8 cellular contexts compared by ENCODE assay signal in genomic region chr14:68979021-68979721, GRCh38. TPM values are rescaled to one million over a fixed set of nuclear protein-coding genes. Genes with fewer than 3 reads are reported as not detected.
DNase-seq lines count a peak whose midpoint lies in the region; ATAC-seq and TF ChIP-seq lines count a peak whose summit lies in the region.

Gene ACTN1 (minus strand): TSS chr14:68979302. CDS start chr14:68979056, 246 bp downstream.

- no TSS peak for BruUV-seq in OCI-LY7 (replicated peaks; lab: Mats Ljungman, UMichigan)

- H3K4me2 ChIP-seq in OCI-LY7 (ENCODE audit: low read length): no peak within 1 kb of the TSS

- TF ChIP-seq CTCF in activated CD8-positive, alpha-beta T cell treated with anti-CD3 and anti-CD28 coated beads for 36 hours (IDR thresholded peaks at IDR 0.05): no peak
- TF ChIP-seq CTCF in dorsolateral prefrontal cortex (IDR thresholded peaks at IDR 0.05 in 54 of 56, conservative IDR thresholded peaks at IDR 0.05 in 2 of 56; ENCODE audit: low read depth in 1 of 56, partially characterized antibody in 56 of 56) (peak in 3 of 56 donors; percentile 5 to 26 (median 8)), left lung (IDR thresholded peaks at IDR 0.05) (peak in 1 of 2 donors; percentile 14), OCI-LY7 (conservative IDR thresholded peaks at IDR 0.05; ENCODE audit: low read length) (no peak)

- peaks cover 0 to 17% (median 0%) of the 10 kb centered on the region in 45 donors for H3K27me3 ChIP-seq in dorsolateral prefrontal cortex
- no peaks in the 10 kb centered on the region for H3K27me3 ChIP-seq in left lung

- peaks cover 53% of the 10 kb centered on the region for H3K4me1 Mint-ChIP-seq in activated CD8-positive, alpha-beta T cell treated with anti-CD3 and anti-CD28 coated beads for 36 hours (ENCODE audit: low read depth)

- H3K27me3 Mint-ChIP-seq in activated CD8-positive, alpha-beta T cell treated with anti-CD3 and anti-CD28 coated beads for 36 hours: no peaks in the 10 kb centered on the region

- no peaks in the 10 kb centered on the region for H4K20me1 ChIP-seq in OCI-LY7 (ENCODE audit: insufficient read depth, low read length)

- CTCF ChIA-PET in activated CD8-positive, alpha-beta T cell treated with anti-CD3 and anti-CD28 coated beads for 36 hours (lab: Charles Lee): interaction anchor here (0.9 to 2.0 kb wide), 7 partner anchors 10 to 150 kb away, joined by 3 to 15 read pairs (median 4); no protein-coding TSS in a partner anchor
- CTCF ChIA-PET in OCI-LY7 (lab: Charles Lee; ENCODE audit: unreplicated experiment): no interaction called here

- POLR2A ChIA-PET in activated CD8-positive, alpha-beta T cell treated with anti-CD3 and anti-CD28 coated beads for 36 hours (lab: Charles Lee): interaction anchor here (1.5 kb wide), 1 partner anchor 12 kb away, joined by 5 read pairs; no protein-coding TSS in a partner anchor
- POLR2A ChIA-PET in OCI-LY7 (lab: Charles Lee): no interaction called here

- no peak within 1 kb of the TSS for H2AFZ ChIP-seq in OCI-LY7 (ENCODE audit: low read length)

- H3K4me1 ChIP-seq in left lung (peaks cover 15 to 55% of the 10 kb centered on the region in 2 donors), OCI-LY7 (ENCODE audit: insufficient read depth, low read length, poor library complexity, severe bottlenecking) (no peaks in the 10 kb centered on the region)

- H3K9me3 Mint-ChIP-seq in activated CD8-positive, alpha-beta T cell treated with anti-CD3 and anti-CD28 coated beads for 36 hours: peaks cover 6% of the 10 kb centered on the region

- peak within 1 kb of the TSS; percentile 83 for H3K4me3 Mint-ChIP-seq in activated CD8-positive, alpha-beta T cell treated with anti-CD3 and anti-CD28 coated beads for 36 hours

- H3K9me3 ChIP-seq in left lung (no peaks in the 10 kb centered on the region), OCI-LY7 (ENCODE audit: low read length) (no peaks in the 10 kb centered on the region)

- H3K79me2 ChIP-seq in OCI-LY7 (ENCODE audit: insufficient read depth, low read depth, low read length): no peaks in the 10 kb centered on the region

- peak within 1 kb of the TSS; percentile 96 for H3K27ac Mint-ChIP-seq in activated CD8-positive, alpha-beta T cell treated with anti-CD3 and anti-CD28 coated beads for 36 hours

- H3K9me2 ChIP-seq in OCI-LY7 (ENCODE audit: insufficient read depth, low read length): no peaks in the 10 kb centered on the region

- H3K36me3 ChIP-seq in left lung: peaks cover 0 to 7% of the 10 kb centered on the region in 2 donors
- no peaks in the 10 kb centered on the region for H3K36me3 ChIP-seq in OCI-LY7 (ENCODE audit: insufficient read depth, low read length)

- H3K36me3 Mint-ChIP-seq in activated CD8-positive, alpha-beta T cell treated with anti-CD3 and anti-CD28 coated beads for 36 hours (ENCODE audit: low read depth): peaks cover 34% of the 10 kb centered on the region

- DNase-seq in DMS 273 treated with DMSO at 0.1 percent for 48 hours (lab: John Stamatoyannopoulos, UW) (peak; percentile 91), NCI-H774 (lab: John Stamatoyannopoulos, UW) (peak; percentile 83), dorsolateral prefrontal cortex (peak; percentile 53 to 92 (median 86)), left lung (peak; percentile 96 to 97), OCI-LY7 (ENCODE audit: low spot score) (no peak)
- DNase-seq in activated CD8-positive, alpha-beta T cell treated with anti-CD3 and anti-CD28 coated beads for 36 hours: peak; percentile 87
- peak; percentile 71 to 84 for DNase-seq in stimulated activated CD4-positive, alpha-beta T cell treated with anti-CD3 and anti-CD28 coated beads, Interleukin-2, amount 100 ng/mL, for 24 hours

- H3K27ac ChIP-seq in dorsolateral prefrontal cortex (peak within 1 kb of the TSS in 58 of 59 donors; percentile 33 to 96 (median 86)), left lung (peak within 1 kb of the TSS; percentile 95 to 96), OCI-LY7 (ENCODE audit: low read depth, low read length, poor library complexity, severe bottlenecking) (no peak within 1 kb of the TSS)

- intact Hi-C loops in activated CD8-positive, alpha-beta T cell treated with anti-CD3 and anti-CD28 coated beads for 36 hours (cut with micrococcal nuclease): no loop called here
- intact Hi-C loops in dorsolateral prefrontal cortex (cut with DNase I) (loop anchor here in 1 of 2 donors (5.0 to 10.0 kb wide), 2 partner anchors 64 to 73 kb away; no protein-coding TSS in a partner anchor), left lung (cut with DNase I) (no loop called here), OCI-LY7 (cut with micrococcal nuclease; ENCODE audit: unreplicated experiment) (no loop called here)

- H3K4me3 ChIP-seq in dorsolateral prefrontal cortex: peak within 1 kb of the TSS; percentile 41 to 94 (median 83)
- peak within 1 kb of the TSS; percentile 93 to 96 for H3K4me3 ChIP-seq in left lung
- no peak within 1 kb of the TSS for H3K4me3 ChIP-seq in OCI-LY7 (ENCODE audit: low read depth, low read length, poor library complexity, severe bottlenecking)

- ATAC-seq in HG03460 (IDR thresholded peaks at IDR 0.05; ENCODE audit: unreplicated experiment) (peak; percentile 47), left lung (peak; percentile 89)
- peak; percentile 61 for ATAC-seq in activated CD8-positive, alpha-beta T cell treated with anti-CD3 and anti-CD28 coated beads for 36 hours

RNA-seq across cellular contexts. Expression of gene ACTN1, which starts in this region (rescaled TPM):
- total RNA-seq in activated CD8-positive, alpha-beta T cell treated with anti-CD3 and anti-CD28 coated beads for 36 hours: 100 to 1,000 TPM; 214 TPM
- total RNA-seq in dorsolateral prefrontal cortex: 100 to 1,000 TPM in 115 of 120 experiments, 10 to 100 TPM in 5; 56.9 to 234 (median 157) TPM
- total RNA-seq in left lung: 100 to 1,000 TPM; 164 to 225 TPM
- 0.39 and 1.8 TPM in 2 replicates for total RNA-seq in OCI-LY7 (2014; rRNA removed; shearing (Covaris generic))
- 0.51 and 1.2 TPM in 2 replicates for total RNA-seq in OCI-LY7 (2022)

Comparison
In these comparisons a context has a peak if more than half of its experiments do, and no peak if none do; other contexts are left out.
1. RNA of gene ACTN1 (total RNA-seq): 164 to 225 TPM in left lung, 214 TPM in activated CD8-positive, alpha-beta T cell treated with anti-CD3 and anti-CD28 coated beads for 36 hours and 56.9 to 234 TPM in dorsolateral prefrontal cortex; 0.39 to 1.8 TPM in OCI-LY7; every median in the first group is over 10 times any median in the second.
2. Peak in every context shown above with its lines, with median percentiles within 50 percentile points of each other: ATAC-seq.